In genomic region chr21:26185021-26185420, GRCh38 we compare ENCODE assay signal across 26 cellular contexts.
"Had no signal": no experiment of that assay in that cellular context is flagged by ENCODE, and none has a peak within 500 bp of the region (broad histone marks: within the 10 kb centered on the region; RNA-seq: fewer than 3 reads in every experiment).

No MANE protein-coding gene starts in this region.

- ATAC-seq: effector memory CD8-positive, alpha-beta T cell; esophagus mucosa; gastrocnemius medialis; heart right ventricle; left cardiac atrium; left lung; left ventricle myocardium superior; lower lobe of right lung; mucosa of descending colon; naive thymus-derived CD8-positive, alpha-beta T cell had no signal

- H3K27me3 ChIP-seq: esophagus squamous epithelium, gastrocnemius medialis, heart right ventricle, left lung had no signal

- DNase-seq: colonic mucosa; cortex of kidney; effector CD8-positive, alpha-beta T cell; effector memory CD8-positive, alpha-beta T cell; endodermal cell; erythroblast; esophagus squamous epithelium; foreskin melanocyte; gastrocnemius medialis; glutamatergic neuron; head of caudate nucleus; heart right ventricle; hippocampal formation; left cardiac atrium; left lung; left ventricle myocardium superior; lower lobe of right lung; mesenchymal stem cell; mucosa of descending colon; naive B cell; naive thymus-derived CD8-positive, alpha-beta T cell had no signal

- H3K36me3 ChIP-seq: colonic mucosa, esophagus squamous epithelium, gastrocnemius medialis, heart right ventricle, left lung, lower lobe of right lung had no signal

- FAIRE-seq: endometrium, islet of Langerhans, keratinocyte had no signal

- H3K9me3 ChIP-seq: colonic mucosa, gastrocnemius medialis, lower lobe of right lung, mucosa of descending colon had no signal

- H3K4me1 ChIP-seq: colonic mucosa, esophagus squamous epithelium, gastrocnemius medialis, heart right ventricle, left lung, lower lobe of right lung had no signal

- H3K27ac ChIP-seq: colonic mucosa, epithelial cell of prostate, esophagus squamous epithelium, gastrocnemius medialis, heart right ventricle, left lung, lower lobe of right lung had no signal

- H3K4me3 ChIP-seq: colonic mucosa, esophagus squamous epithelium, gastrocnemius medialis, heart right ventricle, left lung, lower lobe of right lung, mucosa of descending colon had no signal
